In genomic region chr17:40314557-40314953, GRCh38 we compare ENCODE assay signal across 1 cellular context.
TF ChIP-seq lines count a peak whose summit lies in the region.

No MANE protein-coding gene starts in this region.

TF ChIP-seq in HEK293, 187 proteins besides CTCF, POLR2A, EP300 and RAD21 (continued from another document and continues in another):
- TF ChIP-seq ZNF18 (tag by site-specific recombination; IDR thresholded peaks at IDR 0.05) (no peak), KLF17 (tag by site-specific recombination; IDR thresholded peaks at IDR 0.05) (peak; percentile 84), BCL11A (tag by site-specific recombination; IDR thresholded peaks at IDR 0.05; ENCODE audit: low read depth) (peak; percentile 90; the same call in 1 of the 2 replicates), ZNF341 (tag by site-specific recombination; IDR thresholded peaks at IDR 0.05; ENCODE audit: low read depth) (peak; percentile 43), GLI4 (tag by site-specific recombination; IDR thresholded peaks at IDR 0.05) (no peak), ZNF629 (tag by site-specific recombination; IDR thresholded peaks at IDR 0.05) (peak; percentile 90), ZNF561 (tag by site-specific recombination; IDR thresholded peaks at IDR 0.05; ENCODE audit: borderline replicate concordance) (no peak), ZBTB17 (tag by site-specific recombination; IDR thresholded peaks at IDR 0.05) (peak; percentile 82), ZNF2 (tag by site-specific recombination; IDR thresholded peaks at IDR 0.05) (peak; percentile 48; the same call in 1 of the 2 replicates), ZNF639 (tag by site-specific recombination; IDR thresholded peaks at IDR 0.05) (peak; percentile 90), ZNF692 (tag by site-specific recombination; IDR thresholded peaks at IDR 0.05) (peak; percentile 86), KLF10 (tag by site-specific recombination; IDR thresholded peaks at IDR 0.05) (peak; percentile 64; the same call in 1 of the 2 replicates), SP3 (tag by site-specific recombination; IDR thresholded peaks at IDR 0.05) (0 out of 2 replicates have a peak, but pooled peaks have one; percentile 31), OSR2 (tag by site-specific recombination; IDR thresholded peaks at IDR 0.05) (no peak), ZBTB44 (tag by site-specific recombination; IDR thresholded peaks at IDR 0.05) (peak; percentile 44; the same call in 1 of the 2 replicates), KLF9 (tag by site-specific recombination; IDR thresholded peaks at IDR 0.05; ENCODE audit: low read depth) (peak; percentile 46), ZNF544 (tag by site-specific recombination; IDR thresholded peaks at IDR 0.05) (no peak; the same call in 1 of the 2 replicates), ZBTB1 (tag by site-specific recombination; IDR thresholded peaks at IDR 0.05) (0 out of 2 replicates have a peak, but pooled peaks have one; percentile 48), ZFHX2 (tag by site-specific recombination; conservative IDR thresholded peaks at IDR 0.05) (peak; percentile 60), ZNF518A (tag by site-specific recombination; conservative IDR thresholded peaks at IDR 0.05; ENCODE audit: low read depth) (no peak), ZEB2 (tag by site-specific recombination; IDR thresholded peaks at IDR 0.05) (peak; percentile 97), KLF16 (tag by site-specific recombination; IDR thresholded peaks at IDR 0.05) (peak; percentile 77), ZNF391 (tag by site-specific recombination; IDR thresholded peaks at IDR 0.05; ENCODE audit: borderline replicate concordance, low read depth) (peak; percentile 53; the same call in 1 of the 2 replicates), ZNF10 (tag by site-specific recombination; IDR thresholded peaks at IDR 0.05) (0 out of 2 replicates have a peak, but pooled peaks have one; percentile 32), OVOL3 (tag by site-specific recombination; IDR thresholded peaks at IDR 0.05) (no peak), ZNF398 (tag by site-specific recombination; IDR thresholded peaks at IDR 0.05) (peak; percentile 24), ZNF704 (tag by site-specific recombination; IDR thresholded peaks at IDR 0.05) (no peak), TRIM28 (IDR thresholded peaks at IDR 0.05; ENCODE audit: borderline replicate concordance, low read length) (no peak), ZNF660 (tag by site-specific recombination; IDR thresholded peaks at IDR 0.05) (peak; percentile 99), YY2 (tag by site-specific recombination; IDR thresholded peaks at IDR 0.05) (0 out of 2 replicates have a peak, but pooled peaks have one; percentile 37), ZNF677 (tag by site-specific recombination; IDR thresholded peaks at IDR 0.05) (peak; percentile 74), ZNF600 (tag by site-specific recombination; IDR thresholded peaks at IDR 0.05) (peak; percentile 81), ZNF302 (tag by site-specific recombination; IDR thresholded peaks at IDR 0.05; ENCODE audit: low read depth) (no peak)
- TF ChIP-seq, protein P1, sequence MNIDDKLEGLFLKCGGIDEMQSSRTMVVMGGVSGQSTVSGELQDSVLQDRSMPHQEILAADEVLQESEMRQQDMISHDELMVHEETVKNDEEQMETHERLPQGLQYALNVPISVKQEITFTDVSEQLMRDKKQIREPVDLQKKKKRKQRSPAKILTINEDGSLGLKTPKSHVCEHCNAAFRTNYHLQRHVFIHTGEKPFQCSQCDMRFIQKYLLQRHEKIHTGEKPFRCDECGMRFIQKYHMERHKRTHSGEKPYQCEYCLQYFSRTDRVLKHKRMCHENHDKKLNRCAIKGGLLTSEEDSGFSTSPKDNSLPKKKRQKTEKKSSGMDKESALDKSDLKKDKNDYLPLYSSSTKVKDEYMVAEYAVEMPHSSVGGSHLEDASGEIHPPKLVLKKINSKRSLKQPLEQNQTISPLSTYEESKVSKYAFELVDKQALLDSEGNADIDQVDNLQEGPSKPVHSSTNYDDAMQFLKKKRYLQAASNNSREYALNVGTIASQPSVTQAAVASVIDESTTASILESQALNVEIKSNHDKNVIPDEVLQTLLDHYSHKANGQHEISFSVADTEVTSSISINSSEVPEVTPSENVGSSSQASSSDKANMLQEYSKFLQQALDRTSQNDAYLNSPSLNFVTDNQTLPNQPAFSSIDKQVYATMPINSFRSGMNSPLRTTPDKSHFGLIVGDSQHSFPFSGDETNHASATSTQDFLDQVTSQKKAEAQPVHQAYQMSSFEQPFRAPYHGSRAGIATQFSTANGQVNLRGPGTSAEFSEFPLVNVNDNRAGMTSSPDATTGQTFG (tag by site-specific recombination; IDR thresholded peaks at IDR 0.05; ENCODE audit: borderline replicate concordance) = peak; percentile 75; the same call in 1 of the 2 replicates
- TF ChIP-seq, protein P2, sequence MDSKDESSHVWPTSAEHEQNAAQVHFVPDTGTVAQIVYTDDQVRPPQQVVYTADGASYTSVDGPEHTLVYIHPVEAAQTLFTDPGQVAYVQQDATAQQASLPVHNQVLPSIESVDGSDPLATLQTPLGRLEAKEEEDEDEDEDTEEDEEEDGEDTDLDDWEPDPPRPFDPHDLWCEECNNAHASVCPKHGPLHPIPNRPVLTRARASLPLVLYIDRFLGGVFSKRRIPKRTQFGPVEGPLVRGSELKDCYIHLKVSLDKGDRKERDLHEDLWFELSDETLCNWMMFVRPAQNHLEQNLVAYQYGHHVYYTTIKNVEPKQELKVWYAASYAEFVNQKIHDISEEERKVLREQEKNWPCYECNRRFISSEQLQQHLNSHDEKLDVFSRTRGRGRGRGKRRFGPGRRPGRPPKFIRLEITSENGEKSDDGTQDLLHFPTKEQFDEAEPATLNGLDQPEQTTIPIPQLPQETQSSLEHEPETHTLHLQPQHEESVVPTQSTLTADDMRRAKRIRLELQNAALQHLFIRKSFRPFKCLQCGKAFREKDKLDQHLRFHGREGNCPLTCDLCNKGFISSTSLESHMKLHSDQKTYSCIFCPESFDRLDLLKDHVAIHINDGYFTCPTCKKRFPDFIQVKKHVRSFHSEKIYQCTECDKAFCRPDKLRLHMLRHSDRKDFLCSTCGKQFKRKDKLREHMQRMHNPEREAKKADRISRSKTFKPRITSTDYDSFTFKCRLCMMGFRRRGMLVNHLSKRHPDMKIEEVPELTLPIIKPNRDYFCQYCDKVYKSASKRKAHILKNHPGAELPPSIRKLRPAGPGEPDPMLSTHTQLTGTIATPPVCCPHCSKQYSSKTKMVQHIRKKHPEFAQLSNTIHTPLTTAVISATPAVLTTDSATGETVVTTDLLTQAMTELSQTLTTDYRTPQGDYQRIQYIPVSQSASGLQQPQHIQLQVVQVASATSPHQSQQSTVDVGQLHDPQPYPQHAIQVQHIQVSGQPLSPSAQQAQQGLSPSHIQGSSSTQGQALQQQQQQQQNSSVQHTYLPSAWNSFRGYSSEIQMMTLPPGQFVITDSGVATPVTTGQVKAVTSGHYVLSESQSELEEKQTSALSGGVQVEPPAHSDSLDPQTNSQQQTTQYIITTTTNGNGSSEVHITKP (tag by site-specific recombination; IDR thresholded peaks at IDR 0.05) = peak; percentile 76
